9 cellular contexts compared by ENCODE assay signal in genomic region chr2:149166958-149167810, GRCh38.
DNase-seq lines count a peak whose midpoint lies in the region; ATAC-seq and TF ChIP-seq lines count a peak whose summit lies in the region.
"Had no signal": no experiment of that assay in that cellular context is flagged by ENCODE, and none has a peak within 500 bp of the region (broad histone marks: within the 10 kb centered on the region; RNA-seq: fewer than 3 reads in every experiment).

No MANE protein-coding gene starts in this region.

- peak overlapping the region; percentile 3 for H3K4me2 ChIP-seq in OCI-LY7 (ENCODE audit: low read length)

- peaks cover 5 to 14% (median 10%) of the 10 kb centered on the region in 7 donors for H3K9me3 Mint-ChIP-seq in CD14-positive monocyte

- CTCF ChIA-PET in OCI-LY7 (lab: Charles Lee; ENCODE audit: unreplicated experiment) = no interaction called here

- H3K79me2 ChIP-seq in OCI-LY7 (ENCODE audit: insufficient read depth, low read depth, low read length) = no peaks in the 10 kb centered on the region

- DNase-seq in CD14-positive monocyte (ENCODE audit: low spot score) (peak; percentile 58), OCI-LY7 (ENCODE audit: low spot score) (peak; percentile 38), epithelial cell of prostate (ENCODE audit: low read depth, low spot score) (peak; percentile 37), mesenteric fat pad (ENCODE audit: low spot score) (no peak), left lobe of liver (ENCODE audit: low spot score) (no peak), superior temporal gyrus (ENCODE audit: extremely low spot score) (no peak), cardiac septum (ENCODE audit: low spot score) (no peak)

- H4K20me1 ChIP-seq in OCI-LY7 (ENCODE audit: insufficient read depth, low read length) = no peaks in the 10 kb centered on the region

- peaks cover 22% of the 10 kb centered on the region for H3K4me1 Mint-ChIP-seq in CD14-positive monocyte

- peaks cover 29% of the 10 kb centered on the region for H3K4me1 ChIP-seq in OCI-LY7 (ENCODE audit: insufficient read depth, low read length, poor library complexity, severe bottlenecking)

- no peak overlapping the region for H3K27ac ChIP-seq in OCI-LY7 (ENCODE audit: low read depth, low read length, poor library complexity, severe bottlenecking)
- H3K27ac ChIP-seq in epithelial cell of prostate = no peak overlapping the region

- H2AFZ ChIP-seq in OCI-LY7 (ENCODE audit: low read length) = no peak overlapping the region

- no peaks in the 10 kb centered on the region for H3K9me2 ChIP-seq in OCI-LY7 (ENCODE audit: insufficient read depth, low read length)

- BruUV-seq in OCI-LY7 (replicated peaks; lab: Mats Ljungman, UMichigan) = no TSS peak

- no peaks in the 10 kb centered on the region for H3K36me3 ChIP-seq in OCI-LY7 (ENCODE audit: insufficient read depth, low read length)

- H3K36me3 Mint-ChIP-seq in CD14-positive monocyte = peaks cover 0 to 1% of the 10 kb centered on the region in 2 donors

- H3K27ac Mint-ChIP-seq in CD14-positive monocyte = peak overlapping the region in 3 of 7 donors; percentile 2 to 69 (median 51)

- POLR2A ChIA-PET in OCI-LY7 (lab: Charles Lee) = interaction anchor here (0.5 to 1.1 kb wide), 7 partner anchors 10 to 1268 kb away, joined by 3 to 5 read pairs (median 4); no protein-coding TSS in a partner anchor

- TF ChIP-seq CTCF in CD14-positive monocyte (IDR thresholded peaks at IDR 0.05) = no peak
- no peak for TF ChIP-seq CTCF in OCI-LY7 (conservative IDR thresholded peaks at IDR 0.05; ENCODE audit: low read length)

- ATAC-seq in GM21723 (IDR thresholded peaks at IDR 0.05; ENCODE audit: unreplicated experiment) = peak; percentile 88
- ATAC-seq in left lobe of liver = no peak
- ATAC-seq: Right ventricle myocardium inferior had no signal

- peaks cover 4% of the 10 kb centered on the region; the same call in 1 of the 2 replicates for H3K9me3 ChIP-seq in OCI-LY7 (ENCODE audit: low read length)

- no peak overlapping the region for H3K4me3 ChIP-seq in OCI-LY7 (ENCODE audit: low read depth, low read length, poor library complexity, severe bottlenecking)

- intact Hi-C loops in CD14-positive monocyte (cut with micrococcal nuclease) (loop anchor here in 1 of 2 donors (10.0 kb wide), 1 partner anchor 82 kb away; no protein-coding TSS in a partner anchor), OCI-LY7 (cut with micrococcal nuclease; ENCODE audit: unreplicated experiment) (loop anchor here (10.0 kb wide), 1 partner anchor 512 kb away; no protein-coding TSS in a partner anchor), cardiac septum (cut with DNase I) (no loop called here)

- no peak overlapping the region for H3K4me3 Mint-ChIP-seq in CD14-positive monocyte

- peaks cover 3 to 12% (median 4%) of the 10 kb centered on the region in 3 donors for H3K27me3 Mint-ChIP-seq in CD14-positive monocyte (ENCODE audit: low read depth in 3 of 3)

Comparison
In these comparisons a context has a peak if more than half of its experiments do, and no peak if none do; other contexts are left out.
1. DNase-seq: peak in CD14-positive monocyte (single experiment), OCI-LY7 (single experiment) and epithelial cell of prostate (single experiment); none in mesenteric fat pad (single experiment), left lobe of liver (single experiment), superior temporal gyrus (single experiment) and cardiac septum (single experiment).